8 cellular contexts compared by ENCODE assay signal in genomic region chr2:215619022-215619958, GRCh38.
DNase-seq lines count a peak whose midpoint lies in the region; ATAC-seq, FAIRE-seq and TF ChIP-seq lines count a peak whose summit lies in the region.

No MANE protein-coding gene starts in this region.

- TF ChIP-seq POLR2A in endothelial cell of umbilical vein (IDR thresholded peaks at IDR 0.05; ENCODE audit: low read depth, low read length) (peak; percentile 18), prostate gland (IDR thresholded peaks at IDR 0.05) (no peak)

- dilution Hi-C loops in endothelial cell of umbilical vein (cut with MboI; ENCODE audit: extremely low pct_ligation_motif_present, low sequenced_read_pairs) = no loop called here

- intact Hi-C loops in endothelial cell of umbilical vein (cut with micrococcal nuclease) = loop anchor here (1.0 kb wide), 1 partner anchor 17 kb away; no protein-coding TSS in a partner anchor
- intact Hi-C loops in prostate gland (cut with DNase I) = loop anchor here (10.0 kb wide), 1 partner anchor 166 kb away; no protein-coding TSS in a partner anchor

- no peaks in the 10 kb centered on the region for H3K9me1 ChIP-seq in endothelial cell of umbilical vein (replicated peaks; ENCODE audit: control insufficient read depth, extremely low read depth, insufficient read depth, low read length)

- peaks cover 14 to 19% of the 10 kb centered on the region in 2 experiments for H3K36me3 ChIP-seq in endothelial cell of umbilical vein (ENCODE audit: control insufficient read depth in 2 of 2, extremely low read depth in 1 of 2, insufficient read depth in 2 of 2, low read length in 2 of 2)
- no peaks in the 10 kb centered on the region for H3K36me3 ChIP-seq in prostate gland

- H3K9me3 ChIP-seq in endothelial cell of umbilical vein (replicated peaks; ENCODE audit: control insufficient read depth, insufficient read depth, low read length) = no peaks in the 10 kb centered on the region
- H3K9me3 ChIP-seq in prostate gland = no peaks in the 10 kb centered on the region

- POLR2A ChIA-PET in endothelial cell of umbilical vein (lab: Charles Lee) = no interaction called here

- H3K4me1 ChIP-seq in endothelial cell of umbilical vein (ENCODE audit: control insufficient read depth, extremely low read depth, insufficient read depth, low read length) (peaks cover 25% of the 10 kb centered on the region), prostate gland (replicated peaks) (no peaks in the 10 kb centered on the region)

- H4K20me1 ChIP-seq in endothelial cell of umbilical vein (replicated peaks; ENCODE audit: control insufficient read depth, extremely low read depth, insufficient read depth, low read length) = no peaks in the 10 kb centered on the region

- peak; percentile 54 for FAIRE-seq in endothelial cell of umbilical vein (lab: Jason Lieb, UNC)

- no peak overlapping the region for H2AFZ ChIP-seq in endothelial cell of umbilical vein (ENCODE audit: low read depth, low read length)

- no TSS peak for BruUV-seq in endothelial cell of umbilical vein (replicated peaks; lab: Mats Ljungman, UMichigan)

- H3K4me3 ChIP-seq in endothelial cell of umbilical vein (replicated peaks in 1 of 3; ENCODE audit: insufficient read depth in 1 of 3, low read depth in 1 of 3, low read length in 3 of 3) = no peak overlapping the region
- H3K4me3 ChIP-seq in prostate gland = no peak overlapping the region

- no peaks in the 10 kb centered on the region for H3K79me2 ChIP-seq in endothelial cell of umbilical vein (ENCODE audit: control insufficient read depth, insufficient read depth, low read length)

- CTCF ChIA-PET in endothelial cell of umbilical vein (lab: Charles Lee) = interaction anchor here (1.0 to 1.7 kb wide), 4 partner anchors 15 to 209 kb away, joined by 3 to 4 read pairs (median 4); no protein-coding TSS in a partner anchor

- peak overlapping the region; percentile 13 for H3K9ac ChIP-seq in endothelial cell of umbilical vein (replicated peaks; ENCODE audit: extremely low read depth, insufficient read depth, low read length)

- 8% methylated on average over 14 of the region's 14 CpGs for WGBS in prostate gland

- peak overlapping the region; percentile 16 for H3K4me2 ChIP-seq in endothelial cell of umbilical vein (ENCODE audit: insufficient read depth, low read length)

- TF ChIP-seq CTCF in endothelial cell of umbilical vein (IDR thresholded peaks at IDR 0.05; ENCODE audit: extremely low read depth in 1 of 2, insufficient read depth in 1 of 2, low read depth in 1 of 2, low read length in 2 of 2) (no peak), prostate gland (IDR thresholded peaks at IDR 0.05) (no peak)

- ATAC-seq in HG02981 (IDR thresholded peaks at IDR 0.05; ENCODE audit: unreplicated experiment) = peak; percentile 44
- no peak for ATAC-seq in stimulated activated naive CD8-positive, alpha-beta T cell treated with anti-CD3 and anti-CD28 coated beads, Interleukin-15, Interleukin-2, amounts not matched to agents 100 U/mL and 50 U/mL, for 24 hours
- ATAC-seq in GM18858 (IDR thresholded peaks at IDR 0.05; ENCODE audit: unreplicated experiment) = no peak

- H3K27me3 ChIP-seq in endothelial cell of umbilical vein (ENCODE audit: control insufficient read depth in 2 of 2, insufficient read depth in 2 of 2, low read length in 2 of 2) = no peaks in the 10 kb centered on the region
- H3K27me3 ChIP-seq in prostate gland (replicated peaks; ENCODE audit: insufficient read depth) = no peaks in the 10 kb centered on the region

- DNase-seq in A172 (ENCODE audit: low spot score) (peak; percentile 81), NCI-H82 (lab: John Stamatoyannopoulos, UW) (peak; percentile 66), endothelial cell of umbilical vein (ENCODE audit: low read depth, low spot score) (peak; percentile 69), prostate gland (ENCODE audit: low spot score) (no peak), NK-92 (lab: John Stamatoyannopoulos, UW; ENCODE audit: unreplicated experiment) (no peak)
- DNase-seq in stimulated activated naive CD8-positive, alpha-beta T cell treated with anti-CD3 and anti-CD28 coated beads, Interleukin-15, Interleukin-2, amounts not matched to agents 100 U/mL and 50 U/mL, for 24 hours = peak; percentile 7

- peak overlapping the region; percentile 46 for H3K27ac ChIP-seq in endothelial cell of umbilical vein (ENCODE audit: insufficient read depth, low read depth, low read length)
- H3K27ac ChIP-seq in prostate gland = no peak overlapping the region

TF ChIP-seq in endothelial cell of umbilical vein, 7 proteins besides CTCF, POLR2A, EP300 and RAD21:
- TF ChIP-seq GATA2 (IDR thresholded peaks at IDR 0.05; ENCODE audit: insufficient read depth, insufficient read length, low read depth, low read length) = peak; percentile 55
- TF ChIP-seq JUN (IDR thresholded peaks at IDR 0.05; ENCODE audit: borderline replicate concordance, insufficient read depth, insufficient read length, low read depth) = no peak
TF ChIP-seq in endothelial cell of umbilical vein: peak in this region for 1.

Comparison
In these comparisons a context has a peak if more than half of its experiments do, and no peak if none do; other contexts are left out.
1. DNase-seq: peak in A172 (single experiment), NCI-H82 (single experiment), endothelial cell of umbilical vein (single experiment) and stimulated activated naive CD8-positive, alpha-beta T cell treated with anti-CD3 and anti-CD28 coated beads, Interleukin-15, Interleukin-2, amounts not matched to agents 100 U/mL and 50 U/mL, for 24 hours (single experiment); none in prostate gland (single experiment) and NK-92 (single experiment).